In the genomic region with DNA sequence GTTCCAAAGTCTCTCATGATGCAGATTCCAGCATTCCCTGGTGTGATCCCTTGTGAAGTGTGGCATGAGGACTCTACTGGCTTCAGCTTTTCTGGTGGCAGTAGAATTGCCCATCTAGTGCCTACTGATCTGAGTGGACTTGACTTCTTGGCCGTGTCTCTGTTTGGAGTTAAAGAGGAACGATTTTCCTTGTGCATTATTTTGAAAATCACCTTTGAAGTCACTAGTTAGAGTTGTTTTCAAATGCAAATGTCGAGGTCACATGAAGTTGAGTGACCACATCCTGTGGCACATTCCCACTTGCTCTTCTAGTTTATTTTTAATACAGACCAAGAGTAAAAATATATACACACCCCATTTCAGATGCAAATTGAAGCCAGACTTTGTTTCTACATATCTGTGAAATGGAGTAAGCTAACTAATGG, we compare ENCODE assay signal across 9 cellular contexts.
A peak's percentile ranks its signal among the peaks of the same experiment; 100 is the strongest.
DNase-seq lines count a peak whose midpoint lies in the region; ATAC-seq and TF ChIP-seq lines count a peak whose summit lies in the region.
"Had no signal": no experiment of that assay in that cellular context is flagged by ENCODE, and none has a peak within 500 bp of the region (broad histone marks: within the 10 kb centered on the region; RNA-seq: fewer than 3 reads in every experiment).

No MANE protein-coding gene starts in this region.

- intact Hi-C loops in esophagus squamous epithelium (cut with DNase I), result no loop called here

- DNase-seq in iris pigment epithelial cell (ENCODE audit: low read depth), result peak; percentile 46
- no peak for DNase-seq in NCI-H187 treated with DMSO at 0.1 percent for 48 hours (lab: John Stamatoyannopoulos, UW)
- DNase-seq in esophagus squamous epithelium (lab: John Stamatoyannopoulos, UW), result no peak
- no peak for DNase-seq in NK-92 (lab: John Stamatoyannopoulos, UW; ENCODE audit: unreplicated experiment)
- no peak for DNase-seq in NK-92 treated with Interleukin-12 subunit alpha and Interleukin-12 subunit beta, amount 100 ng/mL, for 24 hours (lab: John Stamatoyannopoulos, UW)

- no peaks in the 10 kb centered on the region for H3K27me3 Mint-ChIP-seq in IgD-negative memory B cell

- 33 to 69% methylated on average over 3 of the region's 3 CpGs for WGBS in esophagus squamous epithelium, 2 donors

- no peak for TF ChIP-seq POLR2A in esophagus squamous epithelium (IDR thresholded peaks at IDR 0.05)

- H3K4me3 Mint-ChIP-seq in IgD-negative memory B cell, result peak overlapping the region in 3 of 4 donors; percentile 62 to 89 (median 83)

- no peaks in the 10 kb centered on the region for H3K9me3 ChIP-seq in esophagus squamous epithelium

- no peaks in the 10 kb centered on the region for H3K36me3 ChIP-seq in esophagus squamous epithelium

- ATAC-seq in GM18517 (IDR thresholded peaks at IDR 0.05; ENCODE audit: unreplicated experiment) (peak; percentile 81), GM21825 (IDR thresholded peaks at IDR 0.05; ENCODE audit: unreplicated experiment) (peak; percentile 74)

- H3K4me3 ChIP-seq in esophagus squamous epithelium, result no peak overlapping the region

- no peaks in the 10 kb centered on the region for H3K9me3 Mint-ChIP-seq in IgD-negative memory B cell

- no peak overlapping the region for H3K27ac ChIP-seq in esophagus squamous epithelium
- H3K27ac ChIP-seq: parathyroid adenoma had no signal

- H3K4me1 ChIP-seq in esophagus squamous epithelium, result peaks cover 0 to 10% (median 0%) of the 10 kb centered on the region in 3 donors
- H3K4me1 ChIP-seq: parathyroid adenoma had no signal

- peaks cover 32 to 40% (median 32%) of the 10 kb centered on the region in 3 donors for H3K4me1 Mint-ChIP-seq in IgD-negative memory B cell

- H3K27me3 ChIP-seq in esophagus squamous epithelium, result no peaks in the 10 kb centered on the region

- peak overlapping the region; percentile 5 to 91 (median 87) for H3K27ac Mint-ChIP-seq in IgD-negative memory B cell

- H3K36me3 Mint-ChIP-seq in IgD-negative memory B cell, result peaks cover 3% of the 10 kb centered on the region

- TF ChIP-seq CTCF in esophagus squamous epithelium (IDR thresholded peaks at IDR 0.05), result no peak
